1 cellular context compared by ENCODE assay signal in the genomic region with DNA sequence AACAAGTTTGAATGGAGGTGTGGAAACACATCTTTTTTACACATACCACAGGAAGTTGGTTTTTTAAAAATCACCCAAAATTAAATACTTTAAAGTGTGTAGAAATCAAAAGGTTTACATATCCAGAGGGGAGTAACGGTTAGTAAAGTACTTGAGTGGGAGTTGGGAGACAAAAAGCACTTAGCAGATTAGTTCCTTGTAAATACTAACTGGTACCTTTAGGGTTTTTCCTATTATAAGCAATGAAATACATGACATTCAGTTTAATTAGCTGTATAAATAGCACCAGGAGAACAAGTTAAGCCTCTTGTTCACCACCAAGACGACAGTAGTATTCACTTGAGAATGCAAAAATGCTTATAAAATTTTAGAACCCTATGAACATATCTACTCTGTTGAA.
TF ChIP-seq lines count a peak whose summit lies in the region.

No MANE protein-coding gene starts in this region.

TF ChIP-seq in SK-N-SH treated with all-trans-retinoic acid at 6 μM for 48 hours, 23 proteins besides CTCF, POLR2A, EP300 and RAD21 (continued from another document):
- TF ChIP-seq PATZ1 (CRISPR knock-in tag; IDR thresholded peaks at IDR 0.05; ENCODE audit: borderline replicate concordance) (no peak), PPARA (CRISPR knock-in tag; IDR thresholded peaks at IDR 0.05; ENCODE audit: borderline replicate concordance) (no peak)
